In genomic region chr10:13047529-13048206, GRCh38 we compare ENCODE assay signal across 29 cellular contexts.
"Had no signal": no experiment of that assay in that cellular context is flagged by ENCODE, and none has a peak within 500 bp of the region (broad histone marks: within the 10 kb centered on the region; RNA-seq: fewer than 3 reads in every experiment).

No MANE protein-coding gene starts in this region.

- H3K9me3 ChIP-seq: esophagus squamous epithelium, left lung, ovary, psoas muscle, right lobe of liver, thoracic aorta, tibial nerve, upper lobe of left lung had no signal

- H3K4me1 Mint-ChIP-seq: mesothelial cell of epicardium; naive B cell; neural crest cell; stimulated activated naive B cell treated with anti-CD40 and anti-IgM and Interleukin-4, amounts not matched to agents 10 μg/mL and 1 μg/mL and 100 μg/mL, for 72 hours had no signal

- H3K36me3 ChIP-seq: esophagus squamous epithelium, heart right ventricle, left lung, ovary, right lobe of liver, thoracic aorta, tibial nerve, upper lobe of left lung had no signal

- H3K27ac Mint-ChIP-seq: mesothelial cell of epicardium; natural killer cell treated with Interleukin-12 subunit alpha and Interleukin-12 subunit beta and Interleukin-15 and Interleukin-18, amount 100 ng/mL, for 72 hours; stimulated activated naive B cell treated with anti-CD40 and anti-IgM and Interleukin-4, amounts not matched to agents 10 μg/mL and 1 μg/mL and 100 μg/mL, for 72 hours; stimulated activated naive CD8-positive, alpha-beta T cell treated with anti-CD3 and anti-CD28 coated beads, Interleukin-15, Interleukin-2, amounts not matched to agents 100 ng/mL and 50 ng/mL, for 24 hours had no signal

- H3K9me3 Mint-ChIP-seq: natural killer cell treated with Interleukin-12 subunit alpha and Interleukin-12 subunit beta and Interleukin-15 and Interleukin-18, amount 100 ng/mL, for 72 hours; stimulated activated naive CD8-positive, alpha-beta T cell treated with anti-CD3 and anti-CD28 coated beads, Interleukin-15, Interleukin-2, amounts not matched to agents 100 ng/mL and 50 ng/mL, for 24 hours had no signal

- ATAC-seq: heart right ventricle; left cardiac atrium; left lung; mucosa of descending colon; natural killer cell treated with Interleukin-12 subunit alpha and Interleukin-12 subunit beta and Interleukin-15 and Interleukin-18, amount 100 ng/mL, for 72 hours; psoas muscle; right lobe of liver; stimulated activated naive B cell treated with anti-CD40 and anti-IgM and Interleukin-4, amounts not matched to agents 10 μg/mL and 1 μg/mL and 100 μg/mL, for 72 hours had no signal

- H3K4me1 ChIP-seq: esophagus squamous epithelium, heart right ventricle, left lung, psoas muscle, right lobe of liver, upper lobe of left lung had no signal

- H3K36me3 Mint-ChIP-seq: mesothelial cell of epicardium; naive B cell; natural killer cell treated with Interleukin-12 subunit alpha and Interleukin-12 subunit beta and Interleukin-15 and Interleukin-18, amount 100 ng/mL, for 72 hours; stimulated activated naive B cell treated with anti-CD40 and anti-IgM and Interleukin-4, amounts not matched to agents 10 μg/mL and 1 μg/mL and 100 μg/mL, for 72 hours had no signal

- H3K27me3 ChIP-seq: esophagus squamous epithelium, left lung, ovary, right lobe of liver, tibial nerve, upper lobe of left lung had no signal

- H3K27ac ChIP-seq: esophagus squamous epithelium, heart right ventricle, left lung, ovary, psoas muscle, right lobe of liver, thoracic aorta, tibial nerve, upper lobe of left lung had no signal

- H3K4me3 Mint-ChIP-seq: mesothelial cell of epicardium; natural killer cell treated with Interleukin-12 subunit alpha and Interleukin-12 subunit beta and Interleukin-15 and Interleukin-18, amount 100 ng/mL, for 72 hours; neural crest cell; stimulated activated naive B cell treated with anti-CD40 and anti-IgM and Interleukin-4, amounts not matched to agents 10 μg/mL and 1 μg/mL and 100 μg/mL, for 72 hours; stimulated activated naive CD8-positive, alpha-beta T cell treated with anti-CD3 and anti-CD28 coated beads, Interleukin-15, Interleukin-2, amounts not matched to agents 100 ng/mL and 50 ng/mL, for 24 hours had no signal

- H3K4me3 ChIP-seq: esophagus squamous epithelium, heart right ventricle, left lung, mucosa of descending colon, ovary, psoas muscle, right lobe of liver, thoracic aorta, tibial nerve, upper lobe of left lung had no signal

- DNase-seq: effector memory CD4-positive, alpha-beta T cell; erythroblast; esophagus squamous epithelium; foreskin melanocyte; glutamatergic neuron; heart right ventricle; hippocampal formation; left cardiac atrium; left lung; mesenchymal stem cell; mucosa of descending colon; naive B cell; nucleus accumbens; ovary; posterior cingulate gyrus; psoas muscle; retina; right lobe of liver; small intestine; stimulated activated CD4-positive, alpha-beta T cell treated with anti-CD3 and anti-CD28 coated beads, Interleukin-15, amount 100 ng/mL, for 24 hours; stimulated activated CD4-positive, alpha-beta T cell treated with anti-CD3 and anti-CD28 coated beads, Interleukin-2, amount 100 ng/mL, for 48 hours; stimulated activated naive B cell treated with anti-CD40 and anti-IgM and Interleukin-4, amounts not matched to agents 10 μg/mL and 1 μg/mL and 100 μg/mL, for 72 hours; upper lobe of left lung had no signal
